ENCODE assay signal across 2 cellular contexts in genomic region chr18:29181151-29181901, GRCh38.
TF ChIP-seq lines count a peak whose summit lies in the region.

No MANE protein-coding gene starts in this region.

TF ChIP-seq in IMR-90, 13 proteins besides CTCF, POLR2A, EP300 and RAD21 (continued from another document):
- TF ChIP-seq MXI1 (IDR thresholded peaks at IDR 0.05; ENCODE audit: borderline replicate concordance, low read depth, low read length) (no peak), CEBPB (IDR thresholded peaks at IDR 0.05; ENCODE audit: low read depth, low read length) (peak; percentile 85), CHD1 (IDR thresholded peaks at IDR 0.05; ENCODE audit: low read depth, low read length) (no peak), USF2 (IDR thresholded peaks at IDR 0.05; ENCODE audit: low read depth, low read length) (no peak), NFE2L2 (IDR thresholded peaks at IDR 0.05; ENCODE audit: low read depth, low read length) (peak; percentile 62), MAZ (IDR thresholded peaks at IDR 0.05; ENCODE audit: borderline replicate concordance, low read depth, low read length) (no peak), MAFK (IDR thresholded peaks at IDR 0.05; ENCODE audit: low read depth, low read length) (peak; percentile 20; the same call in 1 of the 2 replicates), SMC3 (IDR thresholded peaks at IDR 0.05; ENCODE audit: low read depth, low read length) (no peak), RCOR1 (IDR thresholded peaks at IDR 0.05; ENCODE audit: insufficient replicate concordance, low read length) (no peak), ELK1 (IDR thresholded peaks at IDR 0.05; ENCODE audit: borderline replicate concordance, low read depth, low read length) (no peak), FOS (IDR thresholded peaks at IDR 0.05; ENCODE audit: low read depth, low read length) (peak; percentile 93), RFX5 (IDR thresholded peaks at IDR 0.05; ENCODE audit: low read depth, low read length) (no peak)

TF ChIP-seq in endothelial cell of umbilical vein, 7 proteins besides CTCF, POLR2A, EP300 and RAD21:
- TF ChIP-seq GATA2 (IDR thresholded peaks at IDR 0.05; ENCODE audit: insufficient read depth, insufficient read length, low read depth, low read length) (no peak), FOS (IDR thresholded peaks at IDR 0.05; ENCODE audit: borderline replicate concordance, insufficient read depth, low read length) (peak; percentile 56)
TF ChIP-seq in endothelial cell of umbilical vein: peak in this region for 1.
